Comparison of ENCODE assay signal across 8 cellular contexts in the genomic region with DNA sequence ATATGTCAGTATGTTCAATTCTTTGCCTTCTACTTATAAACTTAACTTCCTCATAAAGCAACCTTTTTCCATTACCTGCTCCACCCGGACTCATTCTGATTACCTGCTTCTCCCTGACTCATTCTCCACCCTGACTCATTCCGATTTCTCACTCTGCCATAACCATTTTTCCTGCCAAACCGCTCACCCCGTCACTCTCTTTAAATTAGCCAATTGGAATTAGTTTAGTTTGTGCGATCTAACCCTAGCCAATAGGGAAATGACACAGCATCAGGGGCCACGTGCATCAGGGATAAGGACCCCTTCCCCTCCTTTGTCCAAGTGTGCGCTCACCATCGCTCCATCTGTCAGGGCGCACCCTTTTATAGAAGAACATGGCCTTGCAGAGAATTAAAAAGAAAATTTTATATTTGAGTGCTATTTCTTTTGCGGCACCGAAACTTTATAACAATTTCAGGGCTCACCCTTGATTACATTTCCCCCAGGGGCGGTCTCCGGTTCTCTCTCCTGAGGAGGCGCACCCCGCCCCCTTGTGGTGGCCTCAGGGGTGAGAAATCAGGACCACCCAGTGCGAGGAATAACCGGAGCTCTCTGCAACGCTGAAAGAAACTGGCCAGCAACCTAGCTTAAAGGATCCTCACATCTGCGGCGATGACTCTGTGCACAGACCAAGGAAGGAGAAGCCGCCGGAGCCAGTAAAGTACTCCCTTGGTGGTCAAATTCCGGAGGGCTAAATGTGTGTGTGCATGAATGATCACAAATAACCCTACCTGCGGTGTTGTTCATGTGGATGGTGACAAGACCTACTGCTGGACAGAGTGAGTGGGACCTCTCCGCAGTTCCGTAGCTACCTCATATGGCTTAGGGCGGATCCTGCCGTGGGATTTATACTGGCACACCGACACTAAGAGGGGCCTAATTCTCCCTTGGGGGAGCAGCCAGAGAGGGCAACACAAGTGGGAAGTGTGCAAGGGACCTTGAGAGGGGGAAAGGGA. TPM values are rescaled to one million over a fixed set of nuclear protein-coding genes. Genes with fewer than 3 reads are reported as not detected.
DNase-seq lines count a peak whose midpoint lies in the region; ATAC-seq, FAIRE-seq and TF ChIP-seq lines count a peak whose summit lies in the region.

No MANE protein-coding gene starts in this region.

- peak; percentile 55 for DNase-seq in activated CD4-positive, alpha-beta memory T cell treated with anti-CD3 and anti-CD28 coated beads for 36 hours
- DNase-seq in H1 (ENCODE audit: low read depth in 1 of 2, low spot score in 2 of 2) (peak; percentile 51 to 92), mesendoderm (peak; percentile 81), NCI-H774 (lab: John Stamatoyannopoulos, UW) (no peak), mesenteric fat pad (ENCODE audit: low spot score) (no peak)
- DNase-seq in stimulated activated CD8-positive, alpha-beta memory T cell treated with anti-CD3 and anti-CD28 coated beads, Interleukin-4, amount 100 ng/mL, for 48 hours, result peak; percentile 78

- peak overlapping the region; percentile 53 for H2AK5ac ChIP-seq in H1 (ENCODE audit: low read depth, low read length)
- H2AK5ac ChIP-seq in mesendoderm (ENCODE audit: low read length), result peak overlapping the region; percentile 56

- H4K5ac ChIP-seq in H1 (ENCODE audit: insufficient read length, low read depth, low read length) (no peak overlapping the region), mesendoderm (ENCODE audit: low read length) (no peak overlapping the region)

- peak overlapping the region; percentile 97; the same call in 1 of the 2 replicates for H2BK15ac ChIP-seq in H1 (ENCODE audit: low read length)
- no peak overlapping the region for H2BK15ac ChIP-seq in mesendoderm (replicated peaks; ENCODE audit: low read depth)

- intact Hi-C loops in activated CD4-positive, alpha-beta memory T cell treated with anti-CD3 and anti-CD28 coated beads for 36 hours (cut with micrococcal nuclease), result no loop called here

- peaks cover 6% of the 10 kb centered on the region for H3K23me2 ChIP-seq in H1 (ENCODE audit: low read depth, low read length)

- no peaks in the 10 kb centered on the region for H3K36me3 Mint-ChIP-seq in activated CD4-positive, alpha-beta memory T cell treated with anti-CD3 and anti-CD28 coated beads for 36 hours

- peak overlapping the region; percentile 99 for H2BK12ac ChIP-seq in H1 (ENCODE audit: low read depth, low read length)

- H3K27ac ChIP-seq in HUES6 (ENCODE audit: low read depth, low read length), result peak overlapping the region; percentile 76
- peak overlapping the region; percentile 61; the same call in 1 of the 2 replicates for H3K27ac ChIP-seq in H1 (ENCODE audit: low read depth, low read length)
- H3K27ac ChIP-seq in mesendoderm (ENCODE audit: low read depth, low read length), result peak overlapping the region; percentile 25

- no peak overlapping the region for H3K4me3 Mint-ChIP-seq in activated CD4-positive, alpha-beta memory T cell treated with anti-CD3 and anti-CD28 coated beads for 36 hours

- H3K4me2 ChIP-seq in H1 (ENCODE audit: insufficient read depth in 1 of 2, low read depth in 2 of 2, low read length in 2 of 2) (peak overlapping the region; percentile 98), mesendoderm (ENCODE audit: low read length) (peak overlapping the region; percentile 19)

- H3K27me3 ChIP-seq in HUES6 (ENCODE audit: control insufficient read depth, insufficient read depth, low read length) (no peaks in the 10 kb centered on the region), H1 (replicated peaks in 1 of 4; ENCODE audit: control insufficient read depth in 3 of 4, extremely low read depth in 1 of 4, insufficient read depth in 3 of 4, low read length in 3 of 4) (no peaks in the 10 kb centered on the region), mesendoderm (ENCODE audit: insufficient read depth, low read length, poor library complexity) (no peaks in the 10 kb centered on the region)

- POLR2A ChIA-PET in activated CD4-positive, alpha-beta memory T cell treated with anti-CD3 and anti-CD28 coated beads for 36 hours (lab: Charles Lee), result no interaction called here
- POLR2A ChIA-PET in H1 (lab: Charles Lee; ENCODE audit: partially characterized antibody), result interaction anchor here (0.6 to 2.6 kb wide), 7 partner anchors 8 to 72 kb away, joined by 3 to 21 read pairs (median 4); a partner anchor contains a TSS

- H3K79me1 ChIP-seq in H1 (ENCODE audit: low read depth, low read length), result no peaks in the 10 kb centered on the region
- H3K79me1 ChIP-seq in mesendoderm (ENCODE audit: low read length), result no peaks in the 10 kb centered on the region

- peaks cover 4% of the 10 kb centered on the region for H3K9me3 Mint-ChIP-seq in activated CD4-positive, alpha-beta memory T cell treated with anti-CD3 and anti-CD28 coated beads for 36 hours

- no peak overlapping the region for H3K23ac ChIP-seq in H1 (ENCODE audit: insufficient read length)
- no peak overlapping the region for H3K23ac ChIP-seq in mesendoderm (ENCODE audit: low read length)

- no peak overlapping the region for H3K4ac ChIP-seq in H1 (replicated peaks; ENCODE audit: insufficient read length, low read depth, low read length)
- peak overlapping the region; percentile 56 for H3K4ac ChIP-seq in mesendoderm (ENCODE audit: low read depth, low read length)

- peaks cover 24% of the 10 kb centered on the region; the same call in 1 of the 2 replicates for H3K9me3 ChIP-seq in HUES6 (ENCODE audit: control insufficient read depth, insufficient read depth, low read depth, low read length)
- H3K9me3 ChIP-seq in H1 (ENCODE audit: insufficient read depth in 2 of 2, low read depth in 1 of 2, low read length in 1 of 2), result peaks cover 3 to 9% of the 10 kb centered on the region in 2 experiments; a peak in 1 of 4 replicates

- H3K27ac Mint-ChIP-seq in activated CD4-positive, alpha-beta memory T cell treated with anti-CD3 and anti-CD28 coated beads for 36 hours, result no peak overlapping the region

- no peaks in the 10 kb centered on the region for H4K20me1 ChIP-seq in H1 (replicated peaks in 1 of 2; ENCODE audit: control insufficient read depth in 1 of 2, insufficient read depth in 2 of 2, low read length in 2 of 2)

- no peak overlapping the region for H4K8ac ChIP-seq in H1 (ENCODE audit: extremely low read depth, insufficient read depth, low read length)
- H4K8ac ChIP-seq in mesendoderm (ENCODE audit: low read depth, low read length), result no peak overlapping the region

- ATAC-seq in HG03039 (IDR thresholded peaks at IDR 0.05; ENCODE audit: unreplicated experiment), result no peak

- H3K36me3 ChIP-seq in HUES6 (ENCODE audit: control insufficient read depth, insufficient read depth, low read length), result peaks cover 22% of the 10 kb centered on the region
- peaks cover 0 to 22% (median 12%) of the 10 kb centered on the region in 4 experiments; a peak in 5 of 8 replicates for H3K36me3 ChIP-seq in H1 (ENCODE audit: control insufficient read depth in 2 of 4, insufficient read depth in 4 of 4, low read length in 3 of 4)
- H3K36me3 ChIP-seq in mesendoderm (ENCODE audit: control insufficient read depth, insufficient read depth, low read length), result no peaks in the 10 kb centered on the region

- FAIRE-seq in H1 (lab: Jason Lieb, UNC), result peak; percentile 7

- peak overlapping the region; percentile 76 for H4K91ac ChIP-seq in H1 (replicated peaks; ENCODE audit: insufficient read length, low read length)

- peak; percentile 59 to 78 for TF ChIP-seq RAD21 in H1 (IDR thresholded peaks at IDR 0.05 in 1 of 2, conservative IDR thresholded peaks at IDR 0.05 in 1 of 2; ENCODE audit: low read depth in 2 of 2, low read length in 2 of 2)

- H2BK120ac ChIP-seq in H1 (replicated peaks; ENCODE audit: low read depth, low read length) (no peak overlapping the region), mesendoderm (ENCODE audit: low read depth, low read length) (no peak overlapping the region)

- no peak; a peak in 1 of 3 replicates for TF ChIP-seq EP300 in H1 (IDR thresholded peaks at IDR 0.05; ENCODE audit: borderline replicate concordance in 1 of 2, low read depth in 2 of 2, low read length in 2 of 2)

- peaks cover 16% of the 10 kb centered on the region; the same call in 1 of the 2 replicates for H3K4me1 ChIP-seq in HUES6 (ENCODE audit: control insufficient read depth, insufficient read depth, low read length)
- peaks cover 0 to 17% (median 6%) of the 10 kb centered on the region in 4 experiments; a peak in 5 of 7 replicates for H3K4me1 ChIP-seq in H1 (replicated peaks in 1 of 4; ENCODE audit: control insufficient read depth in 3 of 4, insufficient read depth in 4 of 4, low read length in 3 of 4)
- H3K4me1 ChIP-seq in mesendoderm (ENCODE audit: control insufficient read depth, low read depth, low read length), result peaks cover 4% of the 10 kb centered on the region

- H3K4me1 Mint-ChIP-seq in activated CD4-positive, alpha-beta memory T cell treated with anti-CD3 and anti-CD28 coated beads for 36 hours (ENCODE audit: low read depth), result peaks cover 7% of the 10 kb centered on the region

- CTCF ChIA-PET in activated CD4-positive, alpha-beta memory T cell treated with anti-CD3 and anti-CD28 coated beads for 36 hours (lab: Charles Lee), result interaction anchor here (0.6 to 1.8 kb wide), 6 partner anchors 7 to 872 kb away, joined by 3 to 5 read pairs (median 3); a partner anchor contains a TSS
- CTCF ChIA-PET in H1 (lab: Charles Lee; ENCODE audit: partially characterized antibody), result interaction anchor here (0.6 to 3.2 kb wide), 24 partner anchors 10 to 1212 kb away, joined by 3 to 14 read pairs (median 4); a partner anchor contains a TSS

- peaks cover 0 to 31% of the 10 kb centered on the region in 2 experiments; a peak in 2 of 4 replicates for H3K79me2 ChIP-seq in H1 (ENCODE audit: control insufficient read depth in 1 of 2, insufficient read depth in 2 of 2, low read length in 2 of 2)
- H3K79me2 ChIP-seq in mesendoderm (ENCODE audit: control insufficient read depth, insufficient read depth, low read length), result no peaks in the 10 kb centered on the region

- TF ChIP-seq POLR2A in H1 (IDR thresholded peaks at IDR 0.05; ENCODE audit: control extremely low read depth in 1 of 2, low read depth in 2 of 2, low read length in 2 of 2), result no peak

- H3K56ac ChIP-seq in H1 (replicated peaks; ENCODE audit: insufficient read length, low read depth, low read length) (peak overlapping the region; percentile 37), mesendoderm (ENCODE audit: low read length) (peak overlapping the region; percentile 89)

- no peak overlapping the region for H3K14ac ChIP-seq in H1 (ENCODE audit: insufficient read length)

- H3K4me3 ChIP-seq in HUES6 (ENCODE audit: low read depth, low read length), result peak overlapping the region; percentile 77
- H3K4me3 ChIP-seq in H1 (ENCODE audit: extremely low read depth in 1 of 4, insufficient read depth in 2 of 4, low read depth in 3 of 4, low read length in 4 of 4), result peak overlapping the region; percentile 42 to 82 (median 66)
- H3K4me3 ChIP-seq in mesendoderm (ENCODE audit: low read length), result peak overlapping the region; percentile 1

- WGBS in H1 (ENCODE audit: extremely low coverage in 1 of 2, insufficient coverage in 1 of 2, insufficient read length in 1 of 2, insufficient replicate concordance in 2 of 2, low coverage in 1 of 2, low lambda C conversion rate in 2 of 2, missing lambda C conversion rate in 1 of 2), 2 experiments, result 22% methylated on average over 29 of the region's 29 CpGs; no CpG with 5 or more reads in 1 of the 2 experiments
- WGBS in mesendoderm (ENCODE audit: extremely low coverage, insufficient coverage, low lambda C conversion rate), result no CpG with 5 or more reads among the region's 29 CpGs

- peaks cover 23% of the 10 kb centered on the region for H3K27me3 Mint-ChIP-seq in activated CD4-positive, alpha-beta memory T cell treated with anti-CD3 and anti-CD28 coated beads for 36 hours

- H2BK5ac ChIP-seq in H1 (ENCODE audit: low read depth, low read length) (peak overlapping the region; percentile 97), mesendoderm (ENCODE audit: low read length) (peak overlapping the region; percentile 64)

- peak; percentile 66 to 71 (median 69) for TF ChIP-seq CTCF in H1 (IDR thresholded peaks at IDR 0.05; ENCODE audit: control extremely low read depth in 1 of 3, insufficient read depth in 1 of 3, low read depth in 1 of 3, low read length in 3 of 3)

- H2AFZ ChIP-seq in H1 (ENCODE audit: low read length), result peak overlapping the region; percentile 34; the same call in 1 of the 2 replicates

- H3K9ac ChIP-seq in HUES6 (ENCODE audit: low read length), result peak overlapping the region; percentile 99
- peak overlapping the region; percentile 36 to 82 (median 74) for H3K9ac ChIP-seq in H1 (replicated peaks in 1 of 4; ENCODE audit: extremely low read depth in 1 of 4, low read depth in 3 of 4, low read length in 3 of 4)
- peak overlapping the region; percentile 76 for H3K9ac ChIP-seq in mesendoderm (ENCODE audit: low read length)

- H3K18ac ChIP-seq in H1 (ENCODE audit: extremely low read depth, low read length) (peak overlapping the region; percentile 98), mesendoderm (ENCODE audit: low read length) (peak overlapping the region; percentile 25)

- H2BK20ac ChIP-seq in H1 (ENCODE audit: low read length), result peak overlapping the region; percentile 98

RNA-seq across cellular contexts. Expression of a gene that starts 30.3 kb away (rescaled TPM):
- 10 to 100 TPM; 25.8 to 27.6 TPM for total RNA-seq in activated CD4-positive, alpha-beta memory T cell treated with anti-CD3 and anti-CD28 coated beads for 36 hours
- total RNA-seq in H1 (2021; fragmentation: NEBNext Ultra II Directional; extraction: Animal tissue kit (Norgen Biotek cat#: 25700)), result 4.3 TPM in 2 replicates
- polyA plus RNA-seq in H1 (2011; rRNA removed), result 1.2 and 1.5 TPM in 2 replicates
- 1.5 TPM for polyA plus RNA-seq in H1 (2011; cell fraction: cytosol; rRNA removed)
- polyA plus RNA-seq in H1 (2011; cell fraction: nucleus; rRNA removed), result 1.0 TPM
- polyA plus RNA-seq in H1 (2012, experiment 1 of 2), result 1.7 to 2.4 TPM (median 1.9 TPM) in 4 replicates
- 1.7 TPM for polyA plus RNA-seq in H1 (2012, experiment 2 of 2)
- 8.8 TPM for polyA plus RNA-seq in H1 (2013, experiment 1 of 2)
- polyA plus RNA-seq in H1 (2013, experiment 2 of 2), result 8.4 TPM
- 0.15 TPM in 1 of 2 replicates, not detected in the other for polyA minus RNA-seq in H1 (2011; rRNA and poly(A)+ RNA removed)
- not detected for polyA minus RNA-seq in H1 (2011; cell fraction: cytosol; rRNA and poly(A)+ RNA removed)
- 0.70 TPM for polyA minus RNA-seq in H1 (2011; cell fraction: nucleus; rRNA and poly(A)+ RNA removed)
- 5.7 TPM for polyA plus RNA-seq in mesendoderm (2013, experiment 1 of 2)
- polyA plus RNA-seq in mesendoderm (2013, experiment 2 of 2), result 6.2 TPM
- total RNA-seq in mesenteric fat pad, result 14.9 TPM

RNA-seq across cellular contexts. Expression of a gene that starts 34.8 kb away (rescaled TPM):
- 10 to 100 TPM; 45.6 to 47.2 TPM for total RNA-seq in activated CD4-positive, alpha-beta memory T cell treated with anti-CD3 and anti-CD28 coated beads for 36 hours
- total RNA-seq in H1 (2021; fragmentation: NEBNext Ultra II Directional; extraction: Animal tissue kit (Norgen Biotek cat#: 25700)), result 1.8 and 2.3 TPM in 2 replicates
- 207 and 234 TPM in 2 replicates for polyA plus RNA-seq in H1 (2011; rRNA removed)
- polyA plus RNA-seq in H1 (2011; cell fraction: cytosol; rRNA removed), result 156 TPM
- 119 TPM for polyA plus RNA-seq in H1 (2011; cell fraction: nucleus; rRNA removed)
- polyA plus RNA-seq in H1 (2012, experiment 1 of 2), result 81.4 to 99.0 TPM (median 90.3 TPM) in 4 replicates
- 91.1 TPM for polyA plus RNA-seq in H1 (2012, experiment 2 of 2)
- polyA plus RNA-seq in H1 (2013, experiment 1 of 2), result 59.7 TPM
- polyA plus RNA-seq in H1 (2013, experiment 2 of 2), result 59.1 TPM
- 22.3 and 26.0 TPM in 2 replicates for polyA minus RNA-seq in H1 (2011; rRNA and poly(A)+ RNA removed)
- polyA minus RNA-seq in H1 (2011; cell fraction: cytosol; rRNA and poly(A)+ RNA removed), result 56.2 TPM
- 38.7 TPM for polyA minus RNA-seq in H1 (2011; cell fraction: nucleus; rRNA and poly(A)+ RNA removed)
- 22.3 TPM for polyA plus RNA-seq in mesendoderm (2013, experiment 1 of 2)
- polyA plus RNA-seq in mesendoderm (2013, experiment 2 of 2), result 22.2 TPM
- total RNA-seq in mesenteric fat pad, result 46.7 TPM

RNA-seq across cellular contexts. Expression of a gene that starts 44.3 kb away (rescaled TPM):
- 10 to 100 TPM; 13.5 to 18.9 TPM for total RNA-seq in activated CD4-positive, alpha-beta memory T cell treated with anti-CD3 and anti-CD28 coated beads for 36 hours
- total RNA-seq in H1 (2021; fragmentation: NEBNext Ultra II Directional; extraction: Animal tissue kit (Norgen Biotek cat#: 25700)), result 46.6 and 47.4 TPM in 2 replicates
- 17.0 and 20.1 TPM in 2 replicates for polyA plus RNA-seq in H1 (2011; rRNA removed)
- 21.6 TPM for polyA plus RNA-seq in H1 (2011; cell fraction: cytosol; rRNA removed)
- 32.4 TPM for polyA plus RNA-seq in H1 (2011; cell fraction: nucleus; rRNA removed)
- 21.8 to 32.6 TPM (median 26.8 TPM) in 4 replicates for polyA plus RNA-seq in H1 (2012, experiment 1 of 2)
- polyA plus RNA-seq in H1 (2012, experiment 2 of 2), result 17.2 TPM
- 41.3 TPM for polyA plus RNA-seq in H1 (2013, experiment 1 of 2)
- polyA plus RNA-seq in H1 (2013, experiment 2 of 2), result 37.5 TPM
- polyA minus RNA-seq in H1 (2011; rRNA and poly(A)+ RNA removed), result 22.4 and 28.7 TPM in 2 replicates
- polyA minus RNA-seq in H1 (2011; cell fraction: cytosol; rRNA and poly(A)+ RNA removed), result 16.2 TPM
- 32.6 TPM for polyA minus RNA-seq in H1 (2011; cell fraction: nucleus; rRNA and poly(A)+ RNA removed)
- 20.6 TPM for polyA plus RNA-seq in mesendoderm (2013, experiment 1 of 2)
- polyA plus RNA-seq in mesendoderm (2013, experiment 2 of 2), result 22.2 TPM
- total RNA-seq in mesenteric fat pad, result 12.9 TPM

RNA-seq across cellular contexts. Expression of a gene that starts 52.0 kb away (rescaled TPM):
- 10 to 100 TPM; 19.4 to 19.6 TPM for total RNA-seq in activated CD4-positive, alpha-beta memory T cell treated with anti-CD3 and anti-CD28 coated beads for 36 hours
- 9.9 and 10.6 TPM in 2 replicates for total RNA-seq in H1 (2021; fragmentation: NEBNext Ultra II Directional; extraction: Animal tissue kit (Norgen Biotek cat#: 25700))
- polyA plus RNA-seq in H1 (2011; rRNA removed), result 2.8 and 4.1 TPM in 2 replicates
- polyA plus RNA-seq in H1 (2011; cell fraction: cytosol; rRNA removed), result 3.5 TPM
- polyA plus RNA-seq in H1 (2011; cell fraction: nucleus; rRNA removed), result 5.0 TPM
- polyA plus RNA-seq in H1 (2012, experiment 1 of 2), result 2.8 to 8.3 TPM (median 4.5 TPM) in 4 replicates
- 1.6 TPM for polyA plus RNA-seq in H1 (2012, experiment 2 of 2)
- 3.4 TPM for polyA plus RNA-seq in H1 (2013, experiment 1 of 2)
- polyA plus RNA-seq in H1 (2013, experiment 2 of 2), result 2.8 TPM
- polyA minus RNA-seq in H1 (2011; rRNA and poly(A)+ RNA removed), result 7.5 and 8.2 TPM in 2 replicates
- polyA minus RNA-seq in H1 (2011; cell fraction: cytosol; rRNA and poly(A)+ RNA removed), result 8.1 TPM
- polyA minus RNA-seq in H1 (2011; cell fraction: nucleus; rRNA and poly(A)+ RNA removed), result 6.9 TPM
- 1.9 TPM for polyA plus RNA-seq in mesendoderm (2013, experiment 1 of 2)
- 2.1 TPM for polyA plus RNA-seq in mesendoderm (2013, experiment 2 of 2)
- 19.6 TPM for total RNA-seq in mesenteric fat pad

Comparison
In these comparisons a context has a peak if more than half of its experiments do, and no peak if none do; other contexts are left out.
1. H3K27ac ChIP-seq: peak in every context shown above with its lines; median percentile 76 in HUES6; 61 in H1; 25 in mesendoderm.
2. H3K4me3 ChIP-seq: peak in every context shown above with its lines; median percentile 77 in HUES6; 66 in H1; 1 in mesendoderm.
3. DNase-seq: peak in activated CD4-positive, alpha-beta memory T cell treated with anti-CD3 and anti-CD28 coated beads for 36 hours (single experiment), H1 (2 of 2), mesendoderm (single experiment) and stimulated activated CD8-positive, alpha-beta memory T cell treated with anti-CD3 and anti-CD28 coated beads, Interleukin-4, amount 100 ng/mL, for 48 hours (single experiment); none in NCI-H774 (single experiment) and mesenteric fat pad (single experiment).
4. RNA of a gene that starts 34.8 kb away (total RNA-seq): 45.6 to 47.2 TPM in activated CD4-positive, alpha-beta memory T cell treated with anti-CD3 and anti-CD28 coated beads for 36 hours and 46.7 TPM in mesenteric fat pad (single experiment); 1.8 to 2.3 TPM in H1; every median in the first group is over 10 times any median in the second.
5. Peak in every context shown above with its lines, with median percentiles within 50 percentile points of each other: H3K9ac ChIP-seq.